Comparison of ENCODE assay signal across 24 cellular contexts in genomic region chr15:59699810-59700431, GRCh38. TPM values are rescaled to one million over a fixed set of nuclear protein-coding genes. Genes with fewer than 3 reads are reported as not detected.
DNase-seq lines count a peak whose midpoint lies in the region; ATAC-seq, FAIRE-seq and TF ChIP-seq lines count a peak whose summit lies in the region.
"Had no signal": no experiment of that assay in that cellular context is flagged by ENCODE, and none has a peak within 500 bp of the region (broad histone marks: within the 10 kb centered on the region; RNA-seq: fewer than 3 reads in every experiment).

No MANE protein-coding gene starts in this region.

- DNase-seq in A549 (ENCODE audit: low read depth in 1 of 2, low spot score in 1 of 2) (peak; percentile 39 to 42), HFFc6 (no peak), RPMI7951 (ENCODE audit: low read depth) (peak; percentile 13), epithelial cell of esophagus (ENCODE audit: low read depth) (peak; percentile 71), RCC 7860 (ENCODE audit: low spot score) (no peak), cerebellum (ENCODE audit: low spot score) (no peak), SW480 (ENCODE audit: low spot score) (no peak)
- DNase-seq: ACHN; activated effector memory CD4-positive, alpha-beta T cell treated with anti-CD3 and anti-CD28 coated beads, Interleukin-2, amount 50 U/mL, for 16 hours; activated naive CD8-positive, alpha-beta T cell treated with anti-CD3 and anti-CD28 coated beads, Interleukin-2, amount 50 U/mL, for 24 hours; Caco-2; heart right ventricle; KG1; left ventricle myocardium superior; NCI-H1694 treated with DMSO at 0.1 percent for 48 hours; NCI-H2171 treated with DMSO at 0.1 percent for 48 hours; NCI-H774; T-helper 17 cell had no signal

- TF ChIP-seq EP300 in A549 (IDR thresholded peaks at IDR 0.05), result no peak

- peak overlapping the region; percentile 53 for H3K4me2 ChIP-seq in A549
- H3K4me2 ChIP-seq: BLaER1 had no signal

- CTCF ChIA-PET in A549 (lab: Yijun Ruan, JAX), result interaction anchor here (1.0 to 3.4 kb wide), 4 partner anchors 9 to 627 kb away, joined by 3 to 14 read pairs (median 7); no protein-coding TSS in a partner anchor

- H3K4me3 ChIP-seq in A549 (no peak overlapping the region), epithelial cell of esophagus (ENCODE audit: low read length) (no peak overlapping the region)
- H3K4me3 ChIP-seq: BLaER1, coronary artery, heart right ventricle, SJSA1 had no signal

- TF ChIP-seq POLR2A in A549 (IDR thresholded peaks at IDR 0.05; ENCODE audit: low read length), result no peak

- H3K9me3 Mint-ChIP-seq in HFFc6, result no peaks in the 10 kb centered on the region
- H3K9me3 Mint-ChIP-seq: activated naive CD8-positive, alpha-beta T cell treated with anti-CD3 and anti-CD28 coated beads, Interleukin-2, amount 50 U/mL, for 24 hours; brain had no signal

- H3K27ac ChIP-seq in A549, result peak overlapping the region; percentile 8; a peak in 2 of 6 replicates
- H3K27ac ChIP-seq: BLaER1, coronary artery, heart right ventricle, SJSA1 had no signal

- POLR2A ChIA-PET in A549 (lab: Yijun Ruan, JAX), result no interaction called here

- peaks cover 27% of the 10 kb centered on the region for H3K4me1 Mint-ChIP-seq in HFFc6 (ENCODE audit: low read depth)
- H3K4me1 Mint-ChIP-seq: activated naive CD8-positive, alpha-beta T cell treated with anti-CD3 and anti-CD28 coated beads, Interleukin-2, amount 50 U/mL, for 24 hours; brain; T-helper 17 cell had no signal

- ATAC-seq in A549 (peak in 1 of 2 experiments; percentile 21; a peak in 1 of 6 replicates), GM18858 (IDR thresholded peaks at IDR 0.05; ENCODE audit: unreplicated experiment) (no peak)
- ATAC-seq: activated naive CD8-positive, alpha-beta T cell treated with anti-CD3 and anti-CD28 coated beads, Interleukin-2, amount 50 U/mL, for 24 hours; heart right ventricle; left ventricle myocardium superior; T-helper 17 cell had no signal

- no peaks in the 10 kb centered on the region for H3K9me3 ChIP-seq in A549
- H3K9me3 ChIP-seq: BLaER1, Caco-2, heart right ventricle, SJSA1 had no signal

- WGBS in A549 (ENCODE audit: missing lambda C conversion rate), result 33% methylated on average over 4 of the region's 4 CpGs

- TF ChIP-seq RAD21 in A549 (conservative IDR thresholded peaks at IDR 0.05 in 1 of 2, IDR thresholded peaks at IDR 0.05 in 1 of 2), result no peak

- no peak for TF ChIP-seq CTCF in A549 (IDR thresholded peaks at IDR 0.05)
- TF ChIP-seq CTCF in HFFc6 (IDR thresholded peaks at IDR 0.05), result no peak
- TF ChIP-seq CTCF in epithelial cell of esophagus (IDR thresholded peaks at IDR 0.05; ENCODE audit: insufficient read depth, low read depth, low read length, missing control alignments), result no peak

- FAIRE-seq in A549 (lab: Jason Lieb, UNC), result peak; percentile 97
- no peak for FAIRE-seq in RCC 7860 (lab: Jason Lieb, UNC)
- FAIRE-seq: endometrium had no signal

- H3K27me3 Mint-ChIP-seq in HFFc6 (ENCODE audit: insufficient read depth), result no peaks in the 10 kb centered on the region; the same call in 1 of the 2 replicates
- H3K27me3 Mint-ChIP-seq: activated naive CD8-positive, alpha-beta T cell treated with anti-CD3 and anti-CD28 coated beads, Interleukin-2, amount 50 U/mL, for 24 hours; T-helper 17 cell had no signal

- H3K27ac Mint-ChIP-seq in HFFc6, result no peak overlapping the region; the same call in 1 of the 2 replicates
- H3K27ac Mint-ChIP-seq: activated naive CD8-positive, alpha-beta T cell treated with anti-CD3 and anti-CD28 coated beads, Interleukin-2, amount 50 U/mL, for 24 hours; brain; T-helper 17 cell had no signal

- H3K4me1 ChIP-seq in A549, result peaks cover 69% of the 10 kb centered on the region
- H3K4me1 ChIP-seq: BLaER1, Caco-2, heart right ventricle had no signal

- peak overlapping the region; percentile 24; the same call in 1 of the 2 replicates for H3K4me3 Mint-ChIP-seq in HFFc6
- H3K4me3 Mint-ChIP-seq: activated naive CD8-positive, alpha-beta T cell treated with anti-CD3 and anti-CD28 coated beads, Interleukin-2, amount 50 U/mL, for 24 hours; brain; T-helper 17 cell had no signal

- no peaks in the 10 kb centered on the region for H3K36me3 Mint-ChIP-seq in HFFc6 (ENCODE audit: low read depth)
- H3K36me3 Mint-ChIP-seq: brain had no signal

TF ChIP-seq in A549, 52 proteins besides CTCF, POLR2A, EP300 and RAD21:
- TF ChIP-seq NR3C1 (IDR thresholded peaks at IDR 0.05), result no peak
- TF ChIP-seq CEBPB (IDR thresholded peaks at IDR 0.05), result peak in 1 of 2 experiments; percentile 35; a peak in 1 of 4 replicates
- no peak for TF ChIP-seq FOSL2 (IDR thresholded peaks at IDR 0.05)
- peak; percentile 91 for TF ChIP-seq FOSL2 (CRISPR knock-in tag; IDR thresholded peaks at IDR 0.05)
- TF ChIP-seq HMGXB4 (CRISPR knock-in tag; IDR thresholded peaks at IDR 0.05; ENCODE audit: borderline replicate concordance), result 0 out of 2 replicates have a peak, but pooled peaks have one; percentile 15
- TF ChIP-seq ESRRA (IDR thresholded peaks at IDR 0.05; ENCODE audit: borderline replicate concordance, low read length), result no peak
- TF ChIP-seq JUNB (IDR thresholded peaks at IDR 0.05), result peak; percentile 47

RNA-seq across cellular contexts. Expression of gene BNIP2, which starts 10.8 kb away (rescaled TPM):
- polyA plus RNA-seq in A549 (2011; rRNA removed), result 93.6 and 146 TPM in 2 replicates
- 70.7 and 79.3 TPM in 2 replicates for polyA plus RNA-seq in A549 (2012; cell fraction: cytosol; rRNA removed)
- 35.6 and 40.7 TPM in 2 replicates for polyA plus RNA-seq in A549 (2012; cell fraction: nucleus; rRNA removed)
- polyA plus RNA-seq in A549 (2017; fragmentation: RNase III; extraction: RNeasy Plus Mini Kit Qiagen cat#74134 plus additional on column Dnase treatment), result 90.8 to 107 TPM (median 101 TPM) in 3 replicates
- polyA minus RNA-seq in A549 (2011; rRNA and poly(A)+ RNA removed), result 23.4 and 24.4 TPM in 2 replicates
- total RNA-seq in HFFc6 (2021; fragmentation: NEBNext Ultra II Directional; extraction: Animal tissue kit (Norgen Biotek cat#: 25700)), result 10 to 100 TPM; 60.8 to 68.0 (median 63.5) TPM
- total RNA-seq in RPMI7951 (2014; rRNA removed; shearing (Covaris generic)), result 127 and 159 TPM in 2 replicates
- total RNA-seq in cerebellum, result 70.0 TPM

RNA-seq across cellular contexts. Expression of gene GTF2A2, which starts 42.6 kb away (rescaled TPM):
- polyA plus RNA-seq in A549 (2011; rRNA removed) (137 and 220 TPM in 2 replicates), A549 (2017; fragmentation: RNase III; extraction: RNeasy Plus Mini Kit Qiagen cat#74134 plus additional on column Dnase treatment) (259 to 282 TPM (median 267 TPM) in 3 replicates)
- polyA plus RNA-seq in A549 (2012; cell fraction: cytosol; rRNA removed), result 74.0 and 85.5 TPM in 2 replicates
- polyA plus RNA-seq in A549 (2012; cell fraction: nucleus; rRNA removed), result 44.3 and 45.3 TPM in 2 replicates
- 18.5 and 19.0 TPM in 2 replicates for polyA minus RNA-seq in A549 (2011; rRNA and poly(A)+ RNA removed)
- total RNA-seq in HFFc6 (2021; fragmentation: NEBNext Ultra II Directional; extraction: Animal tissue kit (Norgen Biotek cat#: 25700)), result 100 to 1,000 TPM; 162 to 183 (median 183) TPM
- 106 and 121 TPM in 2 replicates for total RNA-seq in RPMI7951 (2014; rRNA removed; shearing (Covaris generic))
- 15.9 TPM for total RNA-seq in cerebellum

Comparison
In these comparisons a context has a peak if more than half of its experiments do, and no peak if none do; other contexts are left out.
1. DNase-seq: peak in A549 (2 of 2), RPMI7951 (single experiment) and epithelial cell of esophagus (single experiment); none in HFFc6 (single experiment), RCC 7860 (single experiment), cerebellum (single experiment) and SW480 (single experiment).